9 cellular contexts compared by ENCODE assay signal in the genomic region with DNA sequence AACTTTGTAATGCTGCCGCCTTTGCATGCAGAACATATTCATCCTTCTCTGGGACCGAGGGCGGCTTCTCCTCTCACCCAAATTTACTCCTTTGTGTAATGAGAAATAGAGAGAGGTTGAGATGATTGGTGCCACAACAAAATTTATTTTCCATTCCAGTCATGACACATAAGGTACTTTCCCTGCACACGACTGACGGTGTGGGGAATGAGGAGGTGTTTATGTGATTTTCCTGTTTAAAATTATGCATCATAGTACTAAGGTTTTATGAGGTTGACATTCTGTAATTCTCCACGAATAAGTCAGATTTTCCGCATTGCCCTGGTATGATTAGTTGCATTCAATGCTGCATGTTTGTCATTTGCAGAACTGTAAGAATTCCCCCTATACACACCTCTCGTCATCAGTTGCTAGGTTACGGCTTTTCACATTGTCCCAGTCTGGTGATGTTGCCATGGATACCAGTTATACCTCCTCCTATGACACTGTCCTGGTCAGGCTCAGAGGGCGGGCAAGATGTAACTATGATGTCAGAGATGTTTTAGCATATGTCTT. TPM values are rescaled to one million over a fixed set of nuclear protein-coding genes. Genes with fewer than 3 reads are reported as not detected.
DNase-seq lines count a peak whose midpoint lies in the region; ATAC-seq, FAIRE-seq and TF ChIP-seq lines count a peak whose summit lies in the region.
"Had no signal": no experiment of that assay in that cellular context is flagged by ENCODE, and none has a peak within 500 bp of the region (broad histone marks: within the 10 kb centered on the region; RNA-seq: fewer than 3 reads in every experiment).

No MANE protein-coding gene starts in this region.

- H3K79me2 ChIP-seq in K562 (ENCODE audit: control insufficient read depth, insufficient read depth, low read length), result no peaks in the 10 kb centered on the region

- in situ Hi-C loops in K562 (cut with MboI), result no loop called here

- POLR2A ChIA-PET in K562 (lab: Yijun Ruan, JAX), result no interaction called here

- no peak for TF ChIP-seq RAD21 in K562 (CRISPR knock-in tag; conservative IDR thresholded peaks at IDR 0.05 in 1 of 2, IDR thresholded peaks at IDR 0.05 in 1 of 2)

- peak overlapping the region; percentile 92 for H3K27ac Mint-ChIP-seq in T-helper 1 cell treated with Interleukin-12 subunit alpha and Interleukin-12 subunit beta and Interleukin-4 antibody, amounts not matched to agents 30 μg/mL and 1 μg/mL, for 36 hours

- 3% methylated on average over 10 of the region's 10 CpGs for WGBS in K562 (ENCODE audit: insufficient coverage, low coverage, missing lambda C conversion rate)
- WGBS in psoas muscle, 3 donors, result 49 to 55% (median 53%) methylated on average over 10 of the region's 10 CpGs

- no peaks in the 10 kb centered on the region for H4K20me1 ChIP-seq in K562 (replicated peaks; ENCODE audit: control insufficient read depth, insufficient read depth, low read length)

- no peaks in the 10 kb centered on the region for H3K9me1 ChIP-seq in K562 (ENCODE audit: control insufficient read depth, insufficient read depth, low read length)

- H3K4me3 Mint-ChIP-seq in T-helper 1 cell treated with Interleukin-12 subunit alpha and Interleukin-12 subunit beta and Interleukin-4 antibody, amounts not matched to agents 30 μg/mL and 1 μg/mL, for 36 hours, result peak overlapping the region; percentile 83

- CTCF ChIA-PET in K562 (lab: Yijun Ruan, JAX; ENCODE audit: low intra/inter-chr PET ratio), result no interaction called here

- no peak overlapping the region for H3K9ac ChIP-seq in K562 (ENCODE audit: insufficient read depth in 1 of 2, low read depth in 2 of 2, low read length in 2 of 2)

- ATAC-seq in HG03039 (IDR thresholded peaks at IDR 0.05; ENCODE audit: unreplicated experiment) (peak; percentile 73), K562 (peak; percentile 58; the same call in 1 of the 3 replicates), psoas muscle (no peak)

- H3K4me1 ChIP-seq in K562 (replicated peaks in 1 of 2; ENCODE audit: control insufficient read depth in 2 of 2, insufficient read depth in 2 of 2, low read length in 2 of 2) (no peaks in the 10 kb centered on the region), psoas muscle (no peaks in the 10 kb centered on the region)

- TF ChIP-seq POLR2A in K562 (conservative IDR thresholded peaks at IDR 0.05), result no peak

- no peaks in the 10 kb centered on the region for H3K27me3 Mint-ChIP-seq in T-helper 1 cell treated with Interleukin-12 subunit alpha and Interleukin-12 subunit beta and Interleukin-4 antibody, amounts not matched to agents 30 μg/mL and 1 μg/mL, for 36 hours (ENCODE audit: low read depth)

- no peaks in the 10 kb centered on the region for H3K9me3 ChIP-seq in K562 (replicated peaks; ENCODE audit: control insufficient read depth, insufficient read depth, low read depth, low read length)
- no peaks in the 10 kb centered on the region for H3K9me3 ChIP-seq in psoas muscle

- peaks cover 68% of the 10 kb centered on the region for H3K4me1 Mint-ChIP-seq in T-helper 1 cell treated with Interleukin-12 subunit alpha and Interleukin-12 subunit beta and Interleukin-4 antibody, amounts not matched to agents 30 μg/mL and 1 μg/mL, for 36 hours (ENCODE audit: low read depth)

- TF ChIP-seq CTCF in K562 (IDR thresholded peaks at IDR 0.05 in 2 of 3, conservative IDR thresholded peaks at IDR 0.05 in 1 of 3; ENCODE audit: insufficient read depth in 2 of 3, low read depth in 1 of 3, low read length in 3 of 3) (no peak), psoas muscle (IDR thresholded peaks at IDR 0.05) (no peak)

- DNase-seq in DMS53 (lab: John Stamatoyannopoulos, UW) (peak; percentile 83), DMS53 treated with DMSO at 0.1 percent for 48 hours (lab: John Stamatoyannopoulos, UW; ENCODE audit: unreplicated experiment) (no peak), K562 (ENCODE audit: extremely low read depth in 1 of 4, low spot score in 3 of 4) (peak; percentile 14 to 32 (median 22)), psoas muscle (no peak), SIG-M5 treated with dmso at 0.1 percent for 504 hours (lab: John Stamatoyannopoulos, UW; ENCODE audit: unreplicated experiment) (no peak)
- peak; percentile 84 for DNase-seq in stimulated activated CD4-positive, alpha-beta T cell treated with anti-CD3 and anti-CD28 coated beads, Interleukin-15, amount 100 ng/mL, for 24 hours

- H3K27me3 ChIP-seq in K562 (ENCODE audit: control insufficient read depth in 2 of 2, insufficient read depth in 2 of 2, low read length in 2 of 2) (peaks cover 12 to 13% of the 10 kb centered on the region in 2 experiments; a peak in 3 of 5 replicates), psoas muscle (ENCODE audit: insufficient read depth in 3 of 3, low read length in 2 of 3) (peaks cover 0 to 3% (median 0%) of the 10 kb centered on the region in 3 donors)

- H3K36me3 ChIP-seq in K562 (ENCODE audit: control insufficient read depth, insufficient read depth, low read length) (no peaks in the 10 kb centered on the region), psoas muscle (ENCODE audit: insufficient read depth in 1 of 2, low read depth in 1 of 2) (no peaks in the 10 kb centered on the region)

- H3K9me3 Mint-ChIP-seq in T-helper 1 cell treated with Interleukin-12 subunit alpha and Interleukin-12 subunit beta and Interleukin-4 antibody, amounts not matched to agents 30 μg/mL and 1 μg/mL, for 36 hours, result no peaks in the 10 kb centered on the region

- FAIRE-seq in K562 (lab: Jason Lieb, UNC), result no peak
- FAIRE-seq: A204.1 had no signal

- H3K4me2 ChIP-seq in K562 (ENCODE audit: insufficient read depth, low read length), result no peak overlapping the region

- peaks cover 35% of the 10 kb centered on the region for H3K36me3 Mint-ChIP-seq in T-helper 1 cell treated with Interleukin-12 subunit alpha and Interleukin-12 subunit beta and Interleukin-4 antibody, amounts not matched to agents 30 μg/mL and 1 μg/mL, for 36 hours (ENCODE audit: low read depth)

- H3K27ac ChIP-seq in K562 (ENCODE audit: extremely low read depth, low read depth, low read length) (no peak overlapping the region), psoas muscle (no peak overlapping the region)

- no peak for TF ChIP-seq EP300 in K562 (IDR thresholded peaks at IDR 0.05; ENCODE audit: low read length)

- no peak overlapping the region for H3K4me3 ChIP-seq in K562
- no peak overlapping the region for H3K4me3 ChIP-seq in psoas muscle

- no peak overlapping the region for H2AFZ ChIP-seq in K562 (ENCODE audit: low read depth, low read length)

- intact Hi-C loops in K562 (cut with micrococcal nuclease), result no loop called here
- intact Hi-C loops in psoas muscle (cut with DNase I), result no loop called here

- no TSS peak for BruUV-seq in K562 (replicated peaks; lab: Mats Ljungman, UMichigan)

TF ChIP-seq in K562, 482 proteins besides CTCF, POLR2A, EP300 and RAD21 (continues in another document):
- TF ChIP-seq, protein P1, sequence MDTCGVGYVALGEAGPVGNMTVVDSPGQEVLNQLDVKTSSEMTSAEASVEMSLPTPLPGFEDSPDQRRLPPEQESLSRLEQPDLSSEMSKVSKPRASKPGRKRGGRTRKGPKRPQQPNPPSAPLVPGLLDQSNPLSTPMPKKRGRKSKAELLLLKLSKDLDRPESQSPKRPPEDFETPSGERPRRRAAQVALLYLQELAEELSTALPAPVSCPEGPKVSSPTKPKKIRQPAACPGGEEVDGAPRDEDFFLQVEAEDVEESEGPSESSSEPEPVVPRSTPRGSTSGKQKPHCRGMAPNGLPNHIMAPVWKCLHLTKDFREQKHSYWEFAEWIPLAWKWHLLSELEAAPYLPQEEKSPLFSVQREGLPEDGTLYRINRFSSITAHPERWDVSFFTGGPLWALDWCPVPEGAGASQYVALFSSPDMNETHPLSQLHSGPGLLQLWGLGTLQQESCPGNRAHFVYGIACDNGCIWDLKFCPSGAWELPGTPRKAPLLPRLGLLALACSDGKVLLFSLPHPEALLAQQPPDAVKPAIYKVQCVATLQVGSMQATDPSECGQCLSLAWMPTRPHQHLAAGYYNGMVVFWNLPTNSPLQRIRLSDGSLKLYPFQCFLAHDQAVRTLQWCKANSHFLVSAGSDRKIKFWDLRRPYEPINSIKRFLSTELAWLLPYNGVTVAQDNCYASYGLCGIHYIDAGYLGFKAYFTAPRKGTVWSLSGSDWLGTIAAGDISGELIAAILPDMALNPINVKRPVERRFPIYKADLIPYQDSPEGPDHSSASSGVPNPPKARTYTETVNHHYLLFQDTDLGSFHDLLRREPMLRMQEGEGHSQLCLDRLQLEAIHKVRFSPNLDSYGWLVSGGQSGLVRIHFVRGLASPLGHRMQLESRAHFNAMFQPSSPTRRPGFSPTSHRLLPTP (IDR thresholded peaks at IDR 0.05; ENCODE audit: borderline replicate concordance, extremely low read depth, insufficient read length), result no peak
- TF ChIP-seq RFX7 (CRISPR knock-in tag; IDR thresholded peaks at IDR 0.05) (no peak), FOXM1 (IDR thresholded peaks at IDR 0.05; ENCODE audit: low read depth) (no peak), FOXM1 (CRISPR knock-in tag; IDR thresholded peaks at IDR 0.05; ENCODE audit: low read depth) (no peak), RFX5 (IDR thresholded peaks at IDR 0.05; ENCODE audit: low read depth, low read length) (peak; percentile 92), NCOA2 (IDR thresholded peaks at IDR 0.05; ENCODE audit: partially characterized antibody in 2 of 2) (no peak), ZNF780A (CRISPR knock-in tag; IDR thresholded peaks at IDR 0.05) (no peak), RFX1 (IDR thresholded peaks at IDR 0.05) (peak; percentile 91)

RNA-seq across cellular contexts. Expression of a gene that starts 23.1 kb away (rescaled TPM):
- 3.6 and 4.0 TPM in 2 replicates for total RNA-seq in K562 (2011; cell fraction: chromatin; rRNA removed; ENCODE audit: low replicate concordance)
- total RNA-seq in K562 (2011; cell fraction: nucleolus; rRNA removed), result 1.8 and 2.2 TPM in 2 replicates
- 2.6 and 3.4 TPM in 2 replicates for total RNA-seq in K562 (2011; cell fraction: nucleoplasm; rRNA removed)
- 0.64 and 0.86 TPM in 2 replicates for total RNA-seq in K562 (2014; rRNA removed)
- 0.22 and 0.40 TPM in 2 replicates for total RNA-seq in K562 (2014; rRNA removed; fragmentation: Illumina TruSeq; extraction: Trizol)
- total RNA-seq in K562 (2015; rRNA removed; fragmentation: Illumina TruSeq; extraction: Trizol), result 0.57 and 0.58 TPM in 2 replicates
- total RNA-seq in K562 (2021), result 0.95 and 1.3 TPM in 2 replicates
- polyA plus RNA-seq in K562 (2011; rRNA removed), result 1.4 and 1.7 TPM in 2 replicates
- 0.95 and 0.99 TPM in 2 replicates for polyA plus RNA-seq in K562 (2011; cell fraction: cytosol; rRNA removed)
- 5.4 and 5.5 TPM in 2 replicates for polyA plus RNA-seq in K562 (2011; cell fraction: nucleus; rRNA removed)
- polyA plus RNA-seq in K562 (2012), result 0.36 and 0.95 TPM in 2 replicates
- 0.53 and 0.56 TPM in 2 replicates for polyA plus RNA-seq in K562 (2014; fragmentation: Illumina TruSeq; extraction: Trizol)
- polyA plus RNA-seq in K562 (2014; fragmentation: Nextera tagmentation; extraction: Ambion mirVana), result under 1 TPM; 0.06 to 0.07 TPM
- polyA plus RNA-seq in K562 (2014; rRNA removed), result 0.76 and 2.0 TPM in 2 replicates
- polyA minus RNA-seq in K562 (2011; rRNA and poly(A)+ RNA removed), result 0.91 and 1.3 TPM in 2 replicates
- polyA minus RNA-seq in K562 (2011; cell fraction: cytosol; rRNA and poly(A)+ RNA removed), result 0.48 and 1.9 TPM in 2 replicates
- 0.67 and 0.89 TPM in 2 replicates for polyA minus RNA-seq in K562 (2011; cell fraction: nucleus; rRNA and poly(A)+ RNA removed)
- total RNA-seq in psoas muscle, result under 1 TPM in 3 of 4 donors, not detected in 1; 0.09 to 0.22 (median 0.15) TPM
- polyA plus RNA-seq in psoas muscle, result under 1 TPM; 0.05 to 0.13 (median 0.09) TPM

Comparison
In these comparisons a context has a peak if more than half of its experiments do, and no peak if none do; other contexts are left out.
1. DNase-seq: peak in DMS53 (single experiment), K562 (4 of 4) and stimulated activated CD4-positive, alpha-beta T cell treated with anti-CD3 and anti-CD28 coated beads, Interleukin-15, amount 100 ng/mL, for 24 hours (single experiment); none in DMS53 treated with DMSO at 0.1 percent for 48 hours (single experiment), psoas muscle (0 of 2) and SIG-M5 treated with dmso at 0.1 percent for 504 hours (single experiment).
2. ATAC-seq: peak in HG03039 (single experiment) and K562 (single experiment); none in psoas muscle (0 of 4).